38 cellular contexts compared by ENCODE assay signal in genomic region chr15:40934457-40934856, GRCh38. TPM values are rescaled to one million over a fixed set of nuclear protein-coding genes. Genes with fewer than 3 reads are reported as not detected.
"Had no signal": no experiment of that assay in that cellular context is flagged by ENCODE, and none has a peak within 500 bp of the region (broad histone marks: within the 10 kb centered on the region; RNA-seq: fewer than 3 reads in every experiment).

No MANE protein-coding gene starts in this region.

- H3K4me3 Mint-ChIP-seq: activated naive CD4-positive, alpha-beta T cell treated with anti-CD3 and anti-CD28 coated beads for 36 hours; activated naive CD8-positive, alpha-beta T cell treated with anti-CD3 and anti-CD28 coated beads for 36 hours; activated T-helper 1 cell treated with anti-CD3 and anti-CD28 coated beads, Interleukin-12 subunit alpha, Interleukin-12 subunit beta, Interleukin-2, Interleukin-4 antibody, amounts not matched to agents 30 ng/mL and 10 ng/mL and 1 ng/mL, durations not matched to agents 14 hours and 24 hours and 36 hours; effector memory CD8-positive, alpha-beta T cell; immature natural killer cell; natural killer cell treated with Interleukin-12 subunit alpha and Interleukin-12 subunit beta and Interleukin-15 and Interleukin-18, amount 100 ng/mL, for 72 hours; stimulated activated memory B cell treated with anti-CD40 and anti-IgM and Interleukin-4, amounts not matched to agents 10 μg/mL and 1 μg/mL and 100 μg/mL, for 72 hours; stimulated activated naive CD8-positive, alpha-beta T cell treated with anti-CD3 and anti-CD28 coated beads, Interleukin-15, amount 100 ng/mL, for 72 hours; T-helper 1 cell treated with Interleukin-12 subunit alpha and Interleukin-12 subunit beta and Interleukin-4 antibody, amounts not matched to agents 30 μg/mL and 1 μg/mL, for 36 hours had no signal

- H3K27ac ChIP-seq: adrenal gland, body of pancreas, cardiac muscle cell, coronary artery, gastroesophageal sphincter, neutrophil, sigmoid colon, tibial artery, WERI-Rb-1 had no signal

- H3K4me3 ChIP-seq: adrenal gland, body of pancreas, cardiac muscle cell, coronary artery, gastroesophageal sphincter, lung, sigmoid colon, tibial artery had no signal

- FAIRE-seq: endothelial cell of umbilical vein, small intestine, urothelium cell line had no signal

- H3K9me3 ChIP-seq: adrenal gland, body of pancreas, gastroesophageal sphincter, neutrophil, sigmoid colon, tibial artery had no signal

- H3K27ac Mint-ChIP-seq: activated naive CD4-positive, alpha-beta T cell treated with anti-CD3 and anti-CD28 coated beads for 36 hours; activated naive CD8-positive, alpha-beta T cell treated with anti-CD3 and anti-CD28 coated beads for 36 hours; activated T-helper 1 cell treated with anti-CD3 and anti-CD28 coated beads, Interleukin-12 subunit alpha, Interleukin-12 subunit beta, Interleukin-2, Interleukin-4 antibody, amounts not matched to agents 30 ng/mL and 10 ng/mL and 1 ng/mL, durations not matched to agents 14 hours and 24 hours and 36 hours; effector memory CD8-positive, alpha-beta T cell; immature natural killer cell; natural killer cell treated with Interleukin-12 subunit alpha and Interleukin-12 subunit beta and Interleukin-15 and Interleukin-18, amount 100 ng/mL, for 72 hours; progenitor cell of endocrine pancreas; stimulated activated memory B cell treated with anti-CD40 and anti-IgM and Interleukin-4, amounts not matched to agents 10 μg/mL and 1 μg/mL and 100 μg/mL, for 72 hours; stimulated activated naive CD8-positive, alpha-beta T cell treated with anti-CD3 and anti-CD28 coated beads, Interleukin-15, amount 100 ng/mL, for 72 hours; T-helper 1 cell treated with Interleukin-12 subunit alpha and Interleukin-12 subunit beta and Interleukin-4 antibody, amounts not matched to agents 30 μg/mL and 1 μg/mL, for 36 hours had no signal

- H3K36me3 Mint-ChIP-seq: activated naive CD8-positive, alpha-beta T cell treated with anti-CD3 and anti-CD28 coated beads for 36 hours; natural killer cell treated with Interleukin-12 subunit alpha and Interleukin-12 subunit beta and Interleukin-15 and Interleukin-18, amount 100 ng/mL, for 72 hours; stimulated activated memory B cell treated with anti-CD40 and anti-IgM and Interleukin-4, amounts not matched to agents 10 μg/mL and 1 μg/mL and 100 μg/mL, for 72 hours had no signal

- H3K9me3 Mint-ChIP-seq: activated naive CD4-positive, alpha-beta T cell treated with anti-CD3 and anti-CD28 coated beads for 36 hours; activated naive CD8-positive, alpha-beta T cell treated with anti-CD3 and anti-CD28 coated beads for 36 hours; activated T-helper 1 cell treated with anti-CD3 and anti-CD28 coated beads, Interleukin-12 subunit alpha, Interleukin-12 subunit beta, Interleukin-2, Interleukin-4 antibody, amounts not matched to agents 30 ng/mL and 10 ng/mL and 1 ng/mL, durations not matched to agents 14 hours and 24 hours and 36 hours; effector memory CD8-positive, alpha-beta T cell; immature natural killer cell; natural killer cell treated with Interleukin-12 subunit alpha and Interleukin-12 subunit beta and Interleukin-15 and Interleukin-18, amount 100 ng/mL, for 72 hours; stimulated activated memory B cell treated with anti-CD40 and anti-IgM and Interleukin-4, amounts not matched to agents 10 μg/mL and 1 μg/mL and 100 μg/mL, for 72 hours; stimulated activated naive CD8-positive, alpha-beta T cell treated with anti-CD3 and anti-CD28 coated beads, Interleukin-15, amount 100 ng/mL, for 72 hours; T-helper 1 cell treated with Interleukin-12 subunit alpha and Interleukin-12 subunit beta and Interleukin-4 antibody, amounts not matched to agents 30 μg/mL and 1 μg/mL, for 36 hours had no signal

- DNase-seq: activated CD4-positive, alpha-beta T cell treated with anti-CD3 and anti-CD28 coated beads for 48 hours; activated CD4-positive, alpha-beta T cell treated with anti-CD3 and anti-CD28 coated beads, Interleukin-2, amount 50 U/mL, for 48 hours; activated CD8-positive, alpha-beta memory T cell treated with anti-CD3 and anti-CD28 coated beads for 24 hours; activated effector memory CD4-positive, alpha-beta T cell treated with anti-CD3 and anti-CD28 coated beads, Interleukin-2, amount 50 U/mL, for 16 hours; activated naive CD4-positive, alpha-beta T cell treated with anti-CD3 and anti-CD28 coated beads for 36 hours; activated naive CD8-positive, alpha-beta T cell treated with anti-CD3 and anti-CD28 coated beads for 36 hours; adrenal gland; aorta; body of pancreas; cerebellar nuclear complex; effector memory CD8-positive, alpha-beta T cell; hypothalamus; immature natural killer cell; mesendoderm; sigmoid colon; small intestine; stimulated activated CD4-positive, alpha-beta T cell treated with anti-CD3 and anti-CD28 coated beads, Interleukin-1b, Interleukin-23, amount 100 ng/mL, for 48 hours; stimulated activated CD4-positive, alpha-beta T cell treated with anti-CD3 and anti-CD28 coated beads, Interleukin-4, amount 100 ng/mL, for 4 hours; stimulated activated CD8-positive, alpha-beta memory T cell treated with anti-CD3 and anti-CD28 coated beads, Interleukin-4, amount 100 ng/mL, for 48 hours; stimulated activated naive CD8-positive, alpha-beta T cell treated with anti-CD3 and anti-CD28 coated beads, Interleukin-15, amount 100 ng/mL, for 72 hours; SW 1271; T-helper 9 cell; tibial artery; WERI-Rb-1 had no signal

- ATAC-seq: activated CD4-positive, CD25-positive, alpha-beta regulatory T cell treated with anti-CD3 and anti-CD28 coated beads, Interleukin-2, amount 50 U/mL, for 24 hours; body of pancreas; effector memory CD8-positive, alpha-beta T cell; gastroesophageal sphincter; natural killer cell treated with Interleukin-12 subunit alpha and Interleukin-12 subunit beta and Interleukin-15 and Interleukin-18, amount 100 ng/mL, for 72 hours; stimulated activated memory B cell treated with anti-CD40 and anti-IgM and Interleukin-4, amounts not matched to agents 10 μg/mL and 1 μg/mL and 100 μg/mL, for 72 hours; stimulated activated naive CD8-positive, alpha-beta T cell treated with anti-CD3 and anti-CD28 coated beads, Interleukin-15, amount 100 ng/mL, for 72 hours had no signal

- H3K36me3 ChIP-seq: adrenal gland, cardiac muscle cell, neutrophil, sigmoid colon, tibial artery had no signal

RNA-seq across cellular contexts. Expression of gene DLL4, which starts 5.3 kb away (rescaled TPM):
- total RNA-seq: activated naive CD8-positive, alpha-beta T cell treated with anti-CD3 and anti-CD28 coated beads for 36 hours; mononuclear cell had no signal
- polyA plus RNA-seq: cardiac muscle cell, immature natural killer cell had no signal
